Comparison of ENCODE assay signal across 20 cellular contexts in genomic region chr9:126248680-126249079, GRCh38.
A peak's percentile ranks its signal among the peaks of the same experiment; 100 is the strongest.
DNase-seq lines count a peak whose midpoint lies in the region; ATAC-seq and TF ChIP-seq lines count a peak whose summit lies in the region.
"Had no signal": no experiment of that assay in that cellular context is flagged by ENCODE, and none has a peak within 500 bp of the region (broad histone marks: within the 10 kb centered on the region; RNA-seq: fewer than 3 reads in every experiment).

No MANE protein-coding gene starts in this region.

- H3K4me1 Mint-ChIP-seq in Calu3 (ENCODE audit: low read depth, unreplicated experiment) = no peaks in the 10 kb centered on the region
- H3K4me1 Mint-ChIP-seq: B cell had no signal

- H3K4me3 ChIP-seq in AG09309 (ENCODE audit: control insufficient read depth, low read depth, low read length) = no peak overlapping the region
- no peak overlapping the region for H3K4me3 ChIP-seq in astrocyte of the spinal cord (ENCODE audit: low read depth, low read length)
- no peak overlapping the region for H3K4me3 ChIP-seq in kidney epithelial cell (ENCODE audit: low read depth, low read length)
- H3K4me3 ChIP-seq in right lobe of liver = no peak overlapping the region
- no peak overlapping the region for H3K4me3 ChIP-seq in HAP-1
- H3K4me3 ChIP-seq: GM12878, K562, upper lobe of right lung had no signal

- no peak for ATAC-seq in right lobe of liver
- ATAC-seq: GM12878, K562, upper lobe of right lung had no signal

- no peak overlapping the region for H3K27ac Mint-ChIP-seq in Calu3 (ENCODE audit: unreplicated experiment)
- H3K27ac Mint-ChIP-seq: B cell had no signal

- H3K36me3 ChIP-seq in kidney epithelial cell (ENCODE audit: control insufficient read depth, insufficient read depth, low read length) (no peaks in the 10 kb centered on the region), right lobe of liver (no peaks in the 10 kb centered on the region), HAP-1 (replicated peaks) (no peaks in the 10 kb centered on the region)
- H3K36me3 ChIP-seq: upper lobe of right lung had no signal

- peaks cover 64% of the 10 kb centered on the region for H3K27me3 Mint-ChIP-seq in Calu3 (ENCODE audit: unreplicated experiment)

- TF ChIP-seq CTCF in AG09309 (IDR thresholded peaks at IDR 0.05; ENCODE audit: control insufficient read depth, insufficient read depth, low read depth, low read length, missing control alignments) = no peak
- TF ChIP-seq CTCF in astrocyte of the spinal cord (IDR thresholded peaks at IDR 0.05; ENCODE audit: low read depth, low read length) = no peak
- TF ChIP-seq CTCF in kidney epithelial cell (IDR thresholded peaks at IDR 0.05; ENCODE audit: insufficient read depth, low read length, poor library complexity, severe bottlenecking) = no peak
- TF ChIP-seq CTCF in right lobe of liver (IDR thresholded peaks at IDR 0.05) = no peak
- TF ChIP-seq CTCF in Calu3 (IDR thresholded peaks at IDR 0.05; ENCODE audit: unreplicated experiment) = no peak

- CTCF ChIA-PET in Calu3 (lab: Charles Lee) = no interaction called here

- H3K27me3 ChIP-seq in kidney epithelial cell (ENCODE audit: control insufficient read depth, insufficient read depth, low read length) (peaks cover 4% of the 10 kb centered on the region), right lobe of liver (no peaks in the 10 kb centered on the region), HAP-1 (ENCODE audit: low read depth) (no peaks in the 10 kb centered on the region)
- H3K27me3 ChIP-seq: upper lobe of right lung had no signal

- no TSS peak for BruUV-seq in Calu3 (replicated peaks; lab: Mats Ljungman, UMichigan)

- no peak overlapping the region for H3K27ac ChIP-seq in right lobe of liver
- H3K27ac ChIP-seq: parathyroid adenoma, upper lobe of right lung had no signal

- WGBS in right lobe of liver (ENCODE audit: insufficient coverage, low coverage, low lambda C conversion rate, missing lambda C conversion rate) = 82% methylated on average over 3 of the region's 3 CpGs

- H3K4me1 ChIP-seq in right lobe of liver (no peaks in the 10 kb centered on the region), HAP-1 (no peaks in the 10 kb centered on the region)
- H3K4me1 ChIP-seq: parathyroid adenoma, upper lobe of right lung had no signal

- in situ Hi-C loops in astrocyte of the spinal cord (cut with HindIII; ENCODE audit: low sequenced_read_pairs) (no loop called here), HAP-1 (cut with MboI; ENCODE audit: low sequenced_read_pairs) (no loop called here)

- no peaks in the 10 kb centered on the region for H3K36me3 Mint-ChIP-seq in Calu3 (ENCODE audit: insufficient read depth, unreplicated experiment)

- H3K4me3 Mint-ChIP-seq in Calu3 (ENCODE audit: low read depth, unreplicated experiment) = no peak overlapping the region
- H3K4me3 Mint-ChIP-seq: B cell had no signal

- no peak for TF ChIP-seq POLR2A in right lobe of liver (IDR thresholded peaks at IDR 0.05)

- DNase-seq in AG09309 (ENCODE audit: low read depth) (peak; percentile 73), LHCN-M2 (ENCODE audit: low read depth) (peak; percentile 88), astrocyte of the spinal cord (ENCODE audit: low read depth, low spot score) (peak; percentile 90), kidney epithelial cell (ENCODE audit: low read depth) (peak; percentile 26), right lobe of liver (no peak), Kasumi-1 (lab: John Stamatoyannopoulos, UW) (no peak), HAP-1 (ENCODE audit: low spot score in 2 of 2) (no peak), Calu3 (no peak)
- DNase-seq: activated naive CD4-positive, alpha-beta T cell; caudate nucleus; DMS153; mesendoderm; NCI-H1694 treated with DMSO at 0.1 percent for 48 hours; NCI-H526; T-helper 9 cell; upper lobe of right lung had no signal

- intact Hi-C loops in right lobe of liver (cut with DNase I) = no loop called here
- intact Hi-C loops in Calu3 (cut with micrococcal nuclease; ENCODE audit: unreplicated experiment) = no loop called here

- peaks cover 11% of the 10 kb centered on the region for H3K9me3 Mint-ChIP-seq in Calu3 (ENCODE audit: low read depth, unreplicated experiment)

- H3K9me3 ChIP-seq in right lobe of liver = peaks cover 0 to 5% (median 0%) of the 10 kb centered on the region in 4 donors
- no peaks in the 10 kb centered on the region for H3K9me3 ChIP-seq in HAP-1
- H3K9me3 ChIP-seq: upper lobe of right lung had no signal

Comparison
In these comparisons a context has a peak if more than half of its experiments do, and no peak if none do; other contexts are left out.
1. DNase-seq: peak in AG09309 (single experiment), LHCN-M2 (single experiment), astrocyte of the spinal cord (single experiment) and kidney epithelial cell (single experiment); none in right lobe of liver (0 of 3), Kasumi-1 (0 of 2), HAP-1 (0 of 2) and Calu3 (single experiment).